ENCODE assay signal across 27 cellular contexts in the genomic region with DNA sequence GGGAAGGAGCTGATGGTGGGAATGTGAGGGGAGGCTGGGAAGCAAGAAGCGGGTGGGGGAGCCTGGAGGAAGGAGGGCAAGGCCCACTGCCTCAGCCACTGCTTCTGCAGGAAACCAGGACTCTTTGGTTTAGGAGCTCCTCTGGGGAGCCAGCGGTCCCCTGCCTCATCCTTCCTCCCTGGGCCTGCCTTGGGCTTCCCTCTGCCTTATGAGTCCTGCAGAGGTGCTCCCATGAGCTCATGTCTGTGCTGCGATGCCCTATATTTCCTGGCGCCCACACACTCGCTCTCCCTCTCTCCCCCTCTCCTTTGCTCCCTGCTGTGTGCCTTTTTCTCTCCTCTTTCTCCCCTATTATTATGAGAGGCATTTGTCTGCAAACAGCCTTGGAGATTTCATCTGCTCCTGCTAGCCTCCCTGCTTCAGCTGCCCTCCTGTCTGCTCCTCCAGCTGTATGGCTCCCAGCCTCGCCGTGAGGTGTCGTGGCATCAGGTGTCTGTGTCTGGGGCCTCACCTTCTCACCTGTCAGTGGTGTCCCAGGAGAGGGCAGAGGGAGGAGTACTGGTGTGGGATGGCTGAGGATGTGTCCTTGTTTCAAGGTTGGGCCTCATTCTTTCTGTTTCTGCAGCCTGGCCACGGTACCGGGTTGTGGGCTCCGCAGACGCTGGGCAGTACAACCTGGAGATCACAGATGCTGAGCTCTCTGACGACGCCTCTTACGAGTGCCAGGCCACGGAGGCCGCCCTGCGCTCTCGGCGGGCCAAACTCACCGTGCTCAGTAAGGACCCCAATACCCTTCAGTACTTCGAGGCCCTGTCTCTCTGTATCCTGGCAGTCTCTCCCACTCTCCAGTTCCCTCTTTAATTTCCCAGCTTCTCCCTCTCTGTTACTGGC.
DNase-seq lines count a peak whose midpoint lies in the region; TF ChIP-seq lines count a peak whose summit lies in the region.
"Had no signal": no experiment of that assay in that cellular context is flagged by ENCODE, and none has a peak within 500 bp of the region (broad histone marks: within the 10 kb centered on the region; RNA-seq: fewer than 3 reads in every experiment).

No MANE protein-coding gene starts in this region.

- no peak overlapping the region for H2BK120ac ChIP-seq in H9 (ENCODE audit: low read depth, low read length, poor library complexity, severe bottlenecking)

- H3K27ac ChIP-seq in H9 (ENCODE audit: insufficient read length, low read depth, low read length), result no peak overlapping the region
- H3K27ac ChIP-seq: C4-2B, left ventricle myocardium inferior, parathyroid adenoma had no signal

- H3K27me3 ChIP-seq in H9 (ENCODE audit: insufficient read depth, low read length) (no peaks in the 10 kb centered on the region), NT2/D1 (ENCODE audit: insufficient read depth, insufficient read length) (no peaks in the 10 kb centered on the region)

- no peak overlapping the region for H2BK12ac ChIP-seq in H9 (ENCODE audit: insufficient read length, low read depth, low read length)

- no peak overlapping the region for H3K4me3 ChIP-seq in NT2/D1 (ENCODE audit: insufficient read length, low read depth)
- H3K4me3 ChIP-seq: left ventricle myocardium inferior had no signal

- H3K14ac ChIP-seq in H9 (ENCODE audit: insufficient read depth, low read length), result peak overlapping the region; percentile 66

- POLR2A ChIA-PET in activated CD4-positive, alpha-beta T cell treated with anti-CD3 and anti-CD28 coated beads, Interleukin-2, amount 10 ng/mL, durations not matched to agents 7 days and 5 days (lab: Charles Lee), result no interaction called here

- H4K8ac ChIP-seq in H9 (replicated peaks; ENCODE audit: insufficient read length, low read depth, low read length), result no peak overlapping the region

- H3K79me1 ChIP-seq in H9 (ENCODE audit: insufficient read depth, low read depth, low read length, poor library complexity, severe bottlenecking), result no peaks in the 10 kb centered on the region

- DNase-seq in H9 (no peak), NT2/D1 (ENCODE audit: low read depth, low spot score) (no peak), glutamatergic neuron (no peak), retina (peak; percentile 64), hepatic stellate cell (ENCODE audit: low spot score) (no peak)
- no peak for DNase-seq in activated CD4-positive, alpha-beta T cell treated with anti-CD3 and anti-CD28 coated beads, Interleukin-2, amount 10 ng/mL, durations not matched to agents 7 days and 5 days
- no peak for DNase-seq in T-helper 2 cell treated with Interferon-gamma antibody and Interleukin-4, amounts not matched to agents 5 μg/mL and 100 μg/mL, for 36 hours (ENCODE audit: low spot score)
- DNase-seq: activated effector memory CD4-positive, alpha-beta T cell treated with anti-CD3 and anti-CD28 coated beads, Interleukin-2, amount 50 U/mL, for 16 hours; Calu3; DMS79 treated with DMSO at 0.1 percent for 48 hours; islet precursor cell; left ventricle myocardium inferior; midbrain; naive thymus-derived CD8-positive, alpha-beta T cell; NCI-H2029; NCI-H446; NCI-H82; OCI-M1; right cardiac atrium; SK-N-SH; stimulated activated CD4-positive, alpha-beta T cell treated with anti-CD3 and anti-CD28 coated beads, Interleukin-12 subunit alpha, Interleukin-12 subunit beta, amount 100 ng/mL, for 4 hours; stimulated activated CD4-positive, alpha-beta T cell treated with anti-CD3 and anti-CD28 coated beads, Interleukin-4, amount 100 ng/mL, for 1 hour; substantia nigra had no signal

- no peak for TF ChIP-seq CTCF in H9 (conservative IDR thresholded peaks at IDR 0.05)
- TF ChIP-seq CTCF in glutamatergic neuron (IDR thresholded peaks at IDR 0.05; ENCODE audit: partially characterized antibody, unreplicated experiment), result no peak

- no peak overlapping the region for H4K91ac ChIP-seq in H9 (ENCODE audit: insufficient read length, low read depth, low read length)

- peak overlapping the region in 1 of 2 experiments; percentile 25; a peak in 1 of 5 replicates for H3K4me3 Mint-ChIP-seq in H9
- H3K4me3 Mint-ChIP-seq in glutamatergic neuron (ENCODE audit: unreplicated experiment), result peak overlapping the region; percentile 30
- H3K4me3 Mint-ChIP-seq in activated CD4-positive, alpha-beta T cell treated with anti-CD3 and anti-CD28 coated beads, Interleukin-2, amount 10 ng/mL, durations not matched to agents 7 days and 5 days, result no peak overlapping the region
- H3K4me3 Mint-ChIP-seq in T-helper 2 cell treated with Interferon-gamma antibody and Interleukin-4, amounts not matched to agents 5 μg/mL and 100 μg/mL, for 36 hours, result no peak overlapping the region
- H3K4me3 Mint-ChIP-seq: naive thymus-derived CD8-positive, alpha-beta T cell; T-helper 1 cell treated with Interleukin-12 subunit alpha and Interleukin-12 subunit beta and Interleukin-4 antibody, amounts not matched to agents 30 μg/mL and 1 μg/mL, for 36 hours; type B pancreatic cell had no signal

- no peak overlapping the region for H3K56ac ChIP-seq in H9 (ENCODE audit: insufficient read length, low read depth, low read length)

- H3K9ac ChIP-seq in H9 (ENCODE audit: extremely low read depth, insufficient read length, low read length) (no peak overlapping the region), NT2/D1 (ENCODE audit: insufficient read length, low read depth) (peak overlapping the region; percentile 43)
- H3K9ac ChIP-seq: parathyroid adenoma, SK-N-SH had no signal

- H3K9me3 Mint-ChIP-seq in H9 (peaks cover 0 to 2% of the 10 kb centered on the region in 2 experiments; a peak in 1 of 5 replicates), glutamatergic neuron (ENCODE audit: unreplicated experiment) (peaks cover 10% of the 10 kb centered on the region)
- H3K9me3 Mint-ChIP-seq in activated CD4-positive, alpha-beta T cell treated with anti-CD3 and anti-CD28 coated beads, Interleukin-2, amount 10 ng/mL, durations not matched to agents 7 days and 5 days, result no peaks in the 10 kb centered on the region
- H3K9me3 Mint-ChIP-seq in T-helper 2 cell treated with Interferon-gamma antibody and Interleukin-4, amounts not matched to agents 5 μg/mL and 100 μg/mL, for 36 hours, result no peaks in the 10 kb centered on the region
- H3K9me3 Mint-ChIP-seq: naive thymus-derived CD8-positive, alpha-beta T cell; T-helper 1 cell treated with Interleukin-12 subunit alpha and Interleukin-12 subunit beta and Interleukin-4 antibody, amounts not matched to agents 30 μg/mL and 1 μg/mL, for 36 hours; type B pancreatic cell had no signal

- H2BK5ac ChIP-seq in H9 (ENCODE audit: insufficient read length, low read length), result no peak overlapping the region

- H3K23me2 ChIP-seq in H9 (ENCODE audit: insufficient read length, low read depth, low read length, poor library complexity, severe bottlenecking), result no peaks in the 10 kb centered on the region

- H4K5ac ChIP-seq in H9 (ENCODE audit: insufficient read length, low read depth, low read length), result no peak overlapping the region

- H3T11ph ChIP-seq in H9 (ENCODE audit: low read length), result no peak overlapping the region

- H3K27ac Mint-ChIP-seq in H9 (peak overlapping the region; percentile 46 to 78 (median 52); a peak in 6 of 7 replicates), glutamatergic neuron (ENCODE audit: unreplicated experiment) (peak overlapping the region; percentile 43)
- no peak overlapping the region for H3K27ac Mint-ChIP-seq in activated CD4-positive, alpha-beta T cell treated with anti-CD3 and anti-CD28 coated beads, Interleukin-2, amount 10 ng/mL, durations not matched to agents 7 days and 5 days
- H3K27ac Mint-ChIP-seq in T-helper 2 cell treated with Interferon-gamma antibody and Interleukin-4, amounts not matched to agents 5 μg/mL and 100 μg/mL, for 36 hours, result no peak overlapping the region
- H3K27ac Mint-ChIP-seq: naive thymus-derived CD8-positive, alpha-beta T cell; T-helper 1 cell treated with Interleukin-12 subunit alpha and Interleukin-12 subunit beta and Interleukin-4 antibody, amounts not matched to agents 30 μg/mL and 1 μg/mL, for 36 hours; type B pancreatic cell had no signal

- no peak overlapping the region for H3K4me2 ChIP-seq in H9 (ENCODE audit: insufficient read depth, insufficient read length, low read length)
- H3K4me2 ChIP-seq: SK-N-SH had no signal

- H3K79me2 ChIP-seq in H9 (ENCODE audit: insufficient read depth, low read length), result 0 out of 2 replicates have a peak, but pooled peaks cover 4% of the 10 kb centered on the region
- H3K79me2 ChIP-seq: parathyroid adenoma had no signal

- peaks cover 93% of the 10 kb centered on the region for H3K36me3 ChIP-seq in NT2/D1 (ENCODE audit: insufficient read depth, insufficient read length, low read length)

- H3K4me1 Mint-ChIP-seq in H9 (peaks cover 45 to 52% of the 10 kb centered on the region in 2 experiments), glutamatergic neuron (ENCODE audit: low read depth, unreplicated experiment) (peaks cover 36% of the 10 kb centered on the region)
- no peaks in the 10 kb centered on the region for H3K4me1 Mint-ChIP-seq in activated CD4-positive, alpha-beta T cell treated with anti-CD3 and anti-CD28 coated beads, Interleukin-2, amount 10 ng/mL, durations not matched to agents 7 days and 5 days
- H3K4me1 Mint-ChIP-seq in T-helper 2 cell treated with Interferon-gamma antibody and Interleukin-4, amounts not matched to agents 5 μg/mL and 100 μg/mL, for 36 hours (ENCODE audit: low read depth), result no peaks in the 10 kb centered on the region

- H2BK15ac ChIP-seq in H9 (ENCODE audit: low read depth, low read length), result no peak overlapping the region

- H3K9me3 ChIP-seq in H9 (ENCODE audit: control insufficient read depth, low read depth, low read length) (no peaks in the 10 kb centered on the region), NT2/D1 (ENCODE audit: insufficient read depth, low read length) (no peaks in the 10 kb centered on the region)
- H3K9me3 ChIP-seq: left ventricle myocardium inferior, SK-N-SH had no signal

- no peak overlapping the region for H2AK5ac ChIP-seq in H9 (ENCODE audit: insufficient read length, low read length)

- no CpG with 5 or more reads among the region's 22 CpGs for WGBS in H9 (ENCODE audit: extremely low coverage, insufficient read length, low lambda C conversion rate)

- no peak overlapping the region for H2BK20ac ChIP-seq in H9 (ENCODE audit: low read depth, low read length, poor library complexity, severe bottlenecking)

- CTCF ChIA-PET in activated CD4-positive, alpha-beta T cell treated with anti-CD3 and anti-CD28 coated beads, Interleukin-2, amount 10 ng/mL, durations not matched to agents 7 days and 5 days (lab: Charles Lee), result interaction anchor here (1.3 kb wide), 1 partner anchor 94 kb away, joined by 3 read pairs; no protein-coding TSS in a partner anchor

- H3K27me3 Mint-ChIP-seq in H9 (ENCODE audit: low read depth) (no peaks in the 10 kb centered on the region; the same call in 1 of the 2 replicates), glutamatergic neuron (ENCODE audit: unreplicated experiment) (peaks cover 13% of the 10 kb centered on the region)
- H3K27me3 Mint-ChIP-seq in activated CD4-positive, alpha-beta T cell treated with anti-CD3 and anti-CD28 coated beads, Interleukin-2, amount 10 ng/mL, durations not matched to agents 7 days and 5 days, result no peaks in the 10 kb centered on the region
- H3K27me3 Mint-ChIP-seq in T-helper 2 cell treated with Interferon-gamma antibody and Interleukin-4, amounts not matched to agents 5 μg/mL and 100 μg/mL, for 36 hours (ENCODE audit: low read depth), result no peaks in the 10 kb centered on the region
- H3K27me3 Mint-ChIP-seq: type B pancreatic cell had no signal

- H4K20me1 ChIP-seq in H9 (ENCODE audit: control insufficient read depth, insufficient read depth, insufficient read length), result no peaks in the 10 kb centered on the region

- no peak overlapping the region for H3K4ac ChIP-seq in H9 (ENCODE audit: low read depth, low read length)

- H3K36me3 Mint-ChIP-seq in H9 (ENCODE audit: insufficient read depth in 1 of 3, low read depth in 3 of 3) (peaks cover 7 to 25% (median 22%) of the 10 kb centered on the region in 3 experiments), glutamatergic neuron (ENCODE audit: unreplicated experiment) (no peaks in the 10 kb centered on the region)
- no peaks in the 10 kb centered on the region for H3K36me3 Mint-ChIP-seq in activated CD4-positive, alpha-beta T cell treated with anti-CD3 and anti-CD28 coated beads, Interleukin-2, amount 10 ng/mL, durations not matched to agents 7 days and 5 days (ENCODE audit: low read depth)
- no peaks in the 10 kb centered on the region for H3K36me3 Mint-ChIP-seq in T-helper 2 cell treated with Interferon-gamma antibody and Interleukin-4, amounts not matched to agents 5 μg/mL and 100 μg/mL, for 36 hours (ENCODE audit: low read depth)
- H3K36me3 Mint-ChIP-seq: naive thymus-derived CD8-positive, alpha-beta T cell had no signal

- H3K23ac ChIP-seq in H9 (ENCODE audit: insufficient read length, low read depth, low read length), result no peak overlapping the region

- no peak overlapping the region for H2AFZ ChIP-seq in H9 (ENCODE audit: low read length)
- H2AFZ ChIP-seq: parathyroid adenoma had no signal

- peaks cover 13% of the 10 kb centered on the region; the same call in 1 of the 2 replicates for H3K4me1 ChIP-seq in H9 (ENCODE audit: insufficient read depth, low read length)
- H3K4me1 ChIP-seq in NT2/D1 (ENCODE audit: insufficient read depth, insufficient read length), result peaks cover 27% of the 10 kb centered on the region
- H3K4me1 ChIP-seq: parathyroid adenoma had no signal

- no peak overlapping the region for H3K18ac ChIP-seq in H9 (ENCODE audit: insufficient read length, low read depth, low read length)

Comparison
In these comparisons a context has a peak if more than half of its experiments do, and no peak if none do; other contexts are left out.
1. H3K27ac Mint-ChIP-seq: peak in H9 (3 of 3) and glutamatergic neuron (single experiment); none in activated CD4-positive, alpha-beta T cell treated with anti-CD3 and anti-CD28 coated beads, Interleukin-2, amount 10 ng/mL, durations not matched to agents 7 days and 5 days (single experiment) and T-helper 2 cell treated with Interferon-gamma antibody and Interleukin-4, amounts not matched to agents 5 μg/mL and 100 μg/mL, for 36 hours (single experiment).